In the genomic region with DNA sequence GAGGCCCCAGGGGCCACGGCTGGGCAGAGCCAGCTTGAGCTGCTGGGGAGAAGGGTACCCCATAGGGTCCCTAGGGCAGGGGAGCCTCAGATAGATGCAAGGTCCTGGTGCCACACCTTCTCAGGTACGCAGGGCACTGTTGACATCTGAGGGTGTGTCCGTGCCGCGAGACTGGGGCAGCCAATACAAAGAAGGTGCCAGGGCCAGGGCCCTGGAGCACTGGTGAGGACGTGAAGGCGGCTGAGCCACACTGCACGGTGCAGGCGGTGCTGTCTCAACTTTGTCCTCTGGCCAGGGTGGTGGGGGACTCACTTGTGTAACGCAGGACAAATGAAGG, we compare ENCODE assay signal across 8 cellular contexts. TPM values are rescaled to one million over a fixed set of nuclear protein-coding genes. Genes with fewer than 3 reads are reported as not detected.
DNase-seq lines count a peak whose midpoint lies in the region; ATAC-seq and TF ChIP-seq lines count a peak whose summit lies in the region.

No MANE protein-coding gene starts in this region.

- no peak overlapping the region for H3K23ac ChIP-seq in IMR-90 (ENCODE audit: low read depth, low read length)

- H3K9ac ChIP-seq in IMR-90 (ENCODE audit: low read depth, low read length): no peak overlapping the region

- CTCF ChIA-PET in IMR-90 (lab: Yijun Ruan, JAX): no interaction called here

- no peak overlapping the region for H3K4ac ChIP-seq in IMR-90 (ENCODE audit: low read depth, low read length)

- no peaks in the 10 kb centered on the region for H3K9me3 ChIP-seq in IMR-90 (ENCODE audit: control insufficient read depth, insufficient read depth, low read length)
- no peaks in the 10 kb centered on the region for H3K9me3 ChIP-seq in muscle layer of duodenum (ENCODE audit: control insufficient read depth in 1 of 2, low read length in 2 of 2)

- H2AK9ac ChIP-seq in IMR-90 (replicated peaks; ENCODE audit: low read depth, low read length, poor library complexity): peak overlapping the region; percentile 93

- dilution Hi-C loops in IMR-90 (cut with HindIII; ENCODE audit: low sequenced_read_pairs, unreplicated experiment): no loop called here

- H2BK120ac ChIP-seq in IMR-90 (ENCODE audit: low read depth, low read length): no peak overlapping the region

- no peak overlapping the region for H3K56ac ChIP-seq in IMR-90 (ENCODE audit: extremely low read depth, insufficient read depth, low read length)

- peak overlapping the region; percentile 64 for H3K4me3 Mint-ChIP-seq in dendritic cell treated with granulocyte-macrophage colony-stimulating factor and Interleukin-4, amounts not matched to agents 40 ng/mL and 50 ng/mL, for 4 days

- no peak for ATAC-seq in IMR-90 (ENCODE audit: low read depth)
- ATAC-seq in HG03442 (IDR thresholded peaks at IDR 0.05; ENCODE audit: unreplicated experiment): no peak

- peaks cover 29% of the 10 kb centered on the region for H3K27me3 Mint-ChIP-seq in dendritic cell treated with granulocyte-macrophage colony-stimulating factor and Interleukin-4, amounts not matched to agents 40 ng/mL and 50 ng/mL, for 4 days

- H4K8ac ChIP-seq in IMR-90 (ENCODE audit: low read depth in 2 of 2, low read length in 2 of 2): no peak overlapping the region

- POLR2A ChIA-PET in IMR-90 (lab: Charles Lee; ENCODE audit: unreplicated experiment): no interaction called here

- no peak overlapping the region for H2BK5ac ChIP-seq in IMR-90 (ENCODE audit: low read depth, low read length, poor library complexity, severe bottlenecking)

- no peak overlapping the region for H3K4me2 ChIP-seq in IMR-90 (ENCODE audit: low read depth, low read length)

- 90% methylated on average over 5 of the region's 10 CpGs; no CpG with 5 or more reads in 1 of the 2 experiments for WGBS in IMR-90 (ENCODE audit: extremely low coverage in 2 of 2, insufficient read length in 1 of 2), 2 experiments

- TF ChIP-seq CTCF in 22Rv1 (IDR thresholded peaks at IDR 0.05) (no peak), IMR-90 (conservative IDR thresholded peaks at IDR 0.05; ENCODE audit: low read depth, low read length) (no peak)

- H3K79me1 ChIP-seq in IMR-90 (ENCODE audit: low read depth in 1 of 2, low read length in 2 of 2): peaks cover 11 to 22% of the 10 kb centered on the region in 2 experiments

- no peaks in the 10 kb centered on the region for H3K27me3 ChIP-seq in IMR-90 (ENCODE audit: control insufficient read depth, insufficient read depth, low read length)
- H3K27me3 ChIP-seq in muscle layer of duodenum (ENCODE audit: low read depth, low read length): peaks cover 11% of the 10 kb centered on the region

- peaks cover 9% of the 10 kb centered on the region for H3K36me3 Mint-ChIP-seq in dendritic cell treated with granulocyte-macrophage colony-stimulating factor and Interleukin-4, amounts not matched to agents 40 ng/mL and 50 ng/mL, for 4 days (ENCODE audit: low read depth)

- H3K27ac Mint-ChIP-seq in dendritic cell treated with granulocyte-macrophage colony-stimulating factor and Interleukin-4, amounts not matched to agents 40 ng/mL and 50 ng/mL, for 4 days: no peak overlapping the region

- no peak overlapping the region for H2BK15ac ChIP-seq in IMR-90 (ENCODE audit: low read depth, low read length)

- in situ Hi-C loops in IMR-90 (cut with MboI; ENCODE audit: low sequenced_read_pairs): no loop called here

- no peak overlapping the region for H4K91ac ChIP-seq in IMR-90 (ENCODE audit: insufficient read depth, low read depth, low read length)

- H2AK5ac ChIP-seq in IMR-90 (ENCODE audit: low read depth, low read length): no peak overlapping the region

- H3K14ac ChIP-seq in IMR-90 (replicated peaks; ENCODE audit: low read depth, low read length): no peak overlapping the region

- H3K4me3 ChIP-seq in IMR-90 (ENCODE audit: insufficient read depth, low read depth, low read length) (no peak overlapping the region), muscle layer of duodenum (ENCODE audit: low read depth in 1 of 2, low read length in 2 of 2) (peak overlapping the region; percentile 57 to 73)

- H2BK20ac ChIP-seq in IMR-90 (ENCODE audit: low read depth, low read length): no peak overlapping the region

- H4K20me1 ChIP-seq in IMR-90 (ENCODE audit: insufficient read depth, low read length): peaks cover 10% of the 10 kb centered on the region; the same call in 1 of the 2 replicates

- H2AFZ ChIP-seq in IMR-90 (replicated peaks; ENCODE audit: low read length, poor library complexity): peak overlapping the region; percentile 97

- peaks cover 10% of the 10 kb centered on the region; the same call in 1 of the 2 replicates for H3K9me1 ChIP-seq in IMR-90 (ENCODE audit: insufficient read depth, low read length)

- no peak for TF ChIP-seq RAD21 in IMR-90 (IDR thresholded peaks at IDR 0.05; ENCODE audit: low read length)

- TF ChIP-seq POLR2A in IMR-90 (IDR thresholded peaks at IDR 0.05; ENCODE audit: low read depth, low read length): no peak

- H3K4me1 ChIP-seq in IMR-90 (ENCODE audit: control insufficient read depth, insufficient read depth, low read length) (peaks cover 9% of the 10 kb centered on the region), muscle layer of duodenum (ENCODE audit: control insufficient read depth in 1 of 2, insufficient read depth in 2 of 2, low read length in 2 of 2) (peaks cover 10 to 27% of the 10 kb centered on the region in 2 donors)

- no peak overlapping the region for H4K5ac ChIP-seq in IMR-90 (ENCODE audit: low read depth, low read length)

- no peak overlapping the region for H3K18ac ChIP-seq in IMR-90 (ENCODE audit: low read depth, low read length)

- H3K4me1 Mint-ChIP-seq in dendritic cell treated with granulocyte-macrophage colony-stimulating factor and Interleukin-4, amounts not matched to agents 40 ng/mL and 50 ng/mL, for 4 days (ENCODE audit: low read depth): peaks cover 74% of the 10 kb centered on the region

- no TSS peak for BruUV-seq in IMR-90 (replicated peaks; lab: Mats Ljungman, UMichigan)

- H3K9me3 Mint-ChIP-seq in dendritic cell treated with granulocyte-macrophage colony-stimulating factor and Interleukin-4, amounts not matched to agents 40 ng/mL and 50 ng/mL, for 4 days: no peaks in the 10 kb centered on the region

- H3K36me3 ChIP-seq in IMR-90 (ENCODE audit: control insufficient read depth, insufficient read depth, low read length) (peaks cover 38% of the 10 kb centered on the region), muscle layer of duodenum (ENCODE audit: control insufficient read depth in 1 of 2, insufficient read depth in 2 of 2, low read length in 2 of 2) (peaks cover 31 to 33% of the 10 kb centered on the region in 2 donors)

- H3K27ac ChIP-seq in 22Rv1 (peak overlapping the region; percentile 93), IMR-90 (ENCODE audit: insufficient read depth, low read length) (no peak overlapping the region), muscle layer of duodenum (ENCODE audit: low read length) (peak overlapping the region; percentile 69)

- no peak for DNase-seq in IMR-90
- no peak for DNase-seq in NCI-H1417 (lab: John Stamatoyannopoulos, UW)
- no peak for DNase-seq in AG08396 (ENCODE audit: low spot score)
- DNase-seq in globus pallidus (ENCODE audit: low spot score): no peak

- intact Hi-C loops in IMR-90 (cut with micrococcal nuclease): no loop called here
- intact Hi-C loops in dendritic cell treated with granulocyte-macrophage colony-stimulating factor and Interleukin-4, amounts not matched to agents 40 ng/mL and 50 ng/mL, for 4 days (cut with micrococcal nuclease): no loop called here

TF ChIP-seq in IMR-90, 13 proteins besides CTCF, POLR2A, EP300 and RAD21 (continues in another document):
- TF ChIP-seq, protein P1, sequence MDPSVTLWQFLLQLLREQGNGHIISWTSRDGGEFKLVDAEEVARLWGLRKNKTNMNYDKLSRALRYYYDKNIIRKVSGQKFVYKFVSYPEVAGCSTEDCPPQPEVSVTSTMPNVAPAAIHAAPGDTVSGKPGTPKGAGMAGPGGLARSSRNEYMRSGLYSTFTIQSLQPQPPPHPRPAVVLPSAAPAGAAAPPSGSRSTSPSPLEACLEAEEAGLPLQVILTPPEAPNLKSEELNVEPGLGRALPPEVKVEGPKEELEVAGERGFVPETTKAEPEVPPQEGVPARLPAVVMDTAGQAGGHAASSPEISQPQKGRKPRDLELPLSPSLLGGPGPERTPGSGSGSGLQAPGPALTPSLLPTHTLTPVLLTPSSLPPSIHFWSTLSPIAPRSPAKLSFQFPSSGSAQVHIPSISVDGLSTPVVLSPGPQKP (IDR thresholded peaks at IDR 0.05; ENCODE audit: borderline replicate concordance, low read depth, low read length): no peak
- TF ChIP-seq CHD1 (IDR thresholded peaks at IDR 0.05; ENCODE audit: low read depth, low read length) (no peak), MAFK (IDR thresholded peaks at IDR 0.05; ENCODE audit: low read depth, low read length) (no peak), RCOR1 (IDR thresholded peaks at IDR 0.05; ENCODE audit: insufficient replicate concordance, low read length) (no peak), RFX5 (IDR thresholded peaks at IDR 0.05; ENCODE audit: low read depth, low read length) (no peak), NFE2L2 (IDR thresholded peaks at IDR 0.05; ENCODE audit: low read depth, low read length) (no peak)

RNA-seq across cellular contexts. Expression of a gene that starts 0.6 kb away (rescaled TPM):
- under 0.01 TPM in 2 replicates for total RNA-seq in IMR-90 (2012; rRNA removed)
- 0.23 and 0.31 TPM in 2 replicates for polyA plus RNA-seq in IMR-90 (2012; rRNA removed)
- 0.51 and 0.55 TPM in 2 replicates for polyA plus RNA-seq in IMR-90 (2012; cell fraction: cytosol; rRNA removed)
- 0.26 and 0.49 TPM in 2 replicates for polyA plus RNA-seq in IMR-90 (2012; cell fraction: nucleus; rRNA removed; ENCODE audit: low replicate concordance)

RNA-seq across cellular contexts. Expression of a gene that starts 5.9 kb away (rescaled TPM):
- total RNA-seq in IMR-90 (2012; rRNA removed): 114 and 120 TPM in 2 replicates
- polyA plus RNA-seq in IMR-90 (2012; rRNA removed): 193 and 207 TPM in 2 replicates
- polyA plus RNA-seq in IMR-90 (2012; cell fraction: cytosol; rRNA removed): 112 and 320 TPM in 2 replicates
- polyA plus RNA-seq in IMR-90 (2012; cell fraction: nucleus; rRNA removed; ENCODE audit: low replicate concordance): 295 and 320 TPM in 2 replicates

RNA-seq across cellular contexts. Expression of a gene that starts 6.1 kb away (rescaled TPM):
- total RNA-seq in IMR-90 (2012; rRNA removed): 69.4 and 72.6 TPM in 2 replicates
- 46.1 and 48.4 TPM in 2 replicates for polyA plus RNA-seq in IMR-90 (2012; rRNA removed)
- 15.8 and 35.9 TPM in 2 replicates for polyA plus RNA-seq in IMR-90 (2012; cell fraction: cytosol; rRNA removed)
- 38.4 and 105 TPM in 2 replicates for polyA plus RNA-seq in IMR-90 (2012; cell fraction: nucleus; rRNA removed; ENCODE audit: low replicate concordance)

RNA-seq across cellular contexts. Expression of a gene that starts 33.4 kb away (rescaled TPM):
- 12.2 and 12.5 TPM in 2 replicates for total RNA-seq in IMR-90 (2012; rRNA removed)
- polyA plus RNA-seq in IMR-90 (2012; rRNA removed): 34.2 and 35.8 TPM in 2 replicates
- 32.2 and 36.9 TPM in 2 replicates for polyA plus RNA-seq in IMR-90 (2012; cell fraction: cytosol; rRNA removed)
- polyA plus RNA-seq in IMR-90 (2012; cell fraction: nucleus; rRNA removed; ENCODE audit: low replicate concordance): 136 and 192 TPM in 2 replicates

RNA-seq across cellular contexts. Expression of a gene that starts 55.4 kb away (rescaled TPM):
- 0.90 and 1.1 TPM in 2 replicates for total RNA-seq in IMR-90 (2012; rRNA removed)
- polyA plus RNA-seq in IMR-90 (2012; rRNA removed): 2.8 and 3.0 TPM in 2 replicates
- polyA plus RNA-seq in IMR-90 (2012; cell fraction: cytosol; rRNA removed): 5.5 and 6.7 TPM in 2 replicates
- 1.4 and 4.8 TPM in 2 replicates for polyA plus RNA-seq in IMR-90 (2012; cell fraction: nucleus; rRNA removed; ENCODE audit: low replicate concordance)
